In the genomic region with DNA sequence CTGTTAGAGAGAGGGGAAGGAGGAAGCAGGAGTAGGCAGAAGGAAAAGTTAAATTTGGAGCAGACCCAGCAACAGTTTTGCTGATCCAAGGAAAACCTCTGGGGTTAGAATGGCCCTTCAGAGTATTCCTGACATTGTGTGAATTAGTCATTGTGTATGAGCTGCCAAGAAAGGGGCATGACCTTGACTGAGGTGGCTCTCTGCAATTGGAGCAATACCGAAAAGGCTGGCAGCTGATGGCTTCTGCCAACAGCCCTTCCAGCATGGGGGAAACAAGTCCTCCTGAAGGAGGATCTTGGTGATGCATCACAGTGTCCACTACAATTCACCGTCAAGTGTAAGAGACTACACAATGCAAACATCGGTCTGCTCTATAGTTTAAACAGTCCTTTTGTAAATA, we compare ENCODE assay signal across 9 cellular contexts. TPM values are rescaled to one million over a fixed set of nuclear protein-coding genes. Genes with fewer than 3 reads are reported as not detected.
DNase-seq lines count a peak whose midpoint lies in the region; ATAC-seq and TF ChIP-seq lines count a peak whose summit lies in the region.
"Had no signal": no experiment of that assay in that cellular context is flagged by ENCODE, and none has a peak within 500 bp of the region (broad histone marks: within the 10 kb centered on the region; RNA-seq: fewer than 3 reads in every experiment).

No MANE protein-coding gene starts in this region.

- H3K36me3 ChIP-seq in body of pancreas (replicated peaks in 1 of 2; ENCODE audit: insufficient read depth in 1 of 2, low read depth in 2 of 2) (no peaks in the 10 kb centered on the region), left lung (no peaks in the 10 kb centered on the region)

- H3K9me3 Mint-ChIP-seq in CD14-positive monocyte = peaks cover 0 to 2% (median 0%) of the 10 kb centered on the region in 7 donors

- H3K27me3 ChIP-seq in body of pancreas (no peaks in the 10 kb centered on the region), left lung (no peaks in the 10 kb centered on the region)

- H3K4me1 Mint-ChIP-seq in CD14-positive monocyte = peaks cover 28% of the 10 kb centered on the region

- WGBS in body of pancreas, 2 donors = 15 to 35% methylated on average over 3 of the region's 3 CpGs

- DNase-seq in CD14-positive monocyte (ENCODE audit: low spot score) (peak; percentile 53), LNCaP clone FGC (ENCODE audit: low read depth) (peak; percentile 48), body of pancreas (peak; percentile 72 to 87 (median 81)), left lung (peak in 1 of 2 donors; percentile 61), GM19238 (ENCODE audit: insufficient read length, low spot score) (no peak), NCI-H2081 (lab: John Stamatoyannopoulos, UW) (no peak)
- DNase-seq in stimulated activated CD4-positive, alpha-beta T cell treated with anti-CD3 and anti-CD28 coated beads, Interleukin-2, amount 100 ng/mL, for 48 hours = no peak
- DNase-seq: NCI-H2171 treated with DMSO at 0.1 percent for 48 hours had no signal

- no peak overlapping the region for H3K4me3 ChIP-seq in LNCaP clone FGC (ENCODE audit: low read depth, low read length)
- no peak overlapping the region for H3K4me3 ChIP-seq in body of pancreas
- no peak overlapping the region for H3K4me3 ChIP-seq in left lung

- H3K27ac ChIP-seq in body of pancreas (peak overlapping the region in 3 of 4 donors; percentile 23 to 61 (median 31)), left lung (no peak overlapping the region)

- H3K27me3 Mint-ChIP-seq in CD14-positive monocyte (ENCODE audit: low read depth in 3 of 3) = peaks cover under 1 to 7% (median 4%) of the 10 kb centered on the region in 3 donors

- TF ChIP-seq POLR2A in body of pancreas (IDR thresholded peaks at IDR 0.05) = no peak

- H3K4me1 ChIP-seq in body of pancreas (peaks cover 10% of the 10 kb centered on the region), left lung (no peaks in the 10 kb centered on the region)

- peak; percentile 99 for ATAC-seq in body of pancreas
- ATAC-seq in left lung = peak; percentile 94
- ATAC-seq in HG02938 (IDR thresholded peaks at IDR 0.05; ENCODE audit: unreplicated experiment) = no peak

- intact Hi-C loops in CD14-positive monocyte (cut with micrococcal nuclease) (no loop called here), body of pancreas (cut with DNase I) (no loop called here), left lung (cut with DNase I) (no loop called here)

- no peak overlapping the region for H3K27ac Mint-ChIP-seq in CD14-positive monocyte

- no peak for TF ChIP-seq CTCF in CD14-positive monocyte (IDR thresholded peaks at IDR 0.05)
- TF ChIP-seq CTCF in LNCaP clone FGC (IDR thresholded peaks at IDR 0.05; ENCODE audit: control insufficient read depth, extremely low read depth, insufficient read depth) = no peak
- TF ChIP-seq CTCF in body of pancreas (IDR thresholded peaks at IDR 0.05) = no peak
- no peak for TF ChIP-seq CTCF in left lung (IDR thresholded peaks at IDR 0.05)

- H3K9me3 ChIP-seq in body of pancreas (no peaks in the 10 kb centered on the region), left lung (no peaks in the 10 kb centered on the region)

- no peaks in the 10 kb centered on the region for H3K36me3 Mint-ChIP-seq in CD14-positive monocyte

- no peak overlapping the region for H3K4me3 Mint-ChIP-seq in CD14-positive monocyte

RNA-seq across cellular contexts. Expression of a gene that starts 20.6 kb away (rescaled TPM):
- polyA plus RNA-seq in CD14-positive monocyte = 1 to 10 TPM; 1.6 to 2.1 TPM
- total RNA-seq in body of pancreas (10 to 100 TPM; 12.9 to 20.5 TPM), left lung (10 to 100 TPM; 30.4 to 40.6 TPM)

Comparison
In these comparisons a context has a peak if more than half of its experiments do, and no peak if none do; other contexts are left out.
1. DNase-seq: peak in CD14-positive monocyte (single experiment), LNCaP clone FGC (single experiment) and body of pancreas (4 of 4); none in GM19238 (single experiment), stimulated activated CD4-positive, alpha-beta T cell treated with anti-CD3 and anti-CD28 coated beads, Interleukin-2, amount 100 ng/mL, for 48 hours (0 of 2) and NCI-H2081 (0 of 2).
2. H3K27ac ChIP-seq: peak in body of pancreas (3 of 4); none in left lung (0 of 2).